In the genomic region with DNA sequence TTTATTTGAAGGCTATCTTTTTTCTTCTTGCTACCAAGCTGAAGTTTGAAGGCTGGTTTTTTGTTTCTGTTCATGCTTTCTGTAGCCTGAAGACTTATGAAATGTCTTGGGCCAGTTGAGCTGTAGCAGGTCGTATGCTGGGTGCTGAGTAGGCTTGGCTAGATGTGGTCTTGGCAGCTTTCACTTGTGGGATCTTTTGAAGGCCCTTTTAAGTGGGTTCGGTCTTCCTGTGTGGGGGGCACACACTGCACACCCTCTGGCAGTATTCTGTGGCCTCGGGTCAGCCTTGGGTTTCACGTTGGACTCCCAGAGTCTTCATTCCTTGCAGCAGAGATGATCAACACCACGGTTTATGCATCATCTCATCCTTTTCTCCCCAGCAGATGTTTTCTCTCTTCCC, we compare ENCODE assay signal across 29 cellular contexts. TPM values are rescaled to one million over a fixed set of nuclear protein-coding genes. Genes with fewer than 3 reads are reported as not detected.
A peak's percentile ranks its signal among the peaks of the same experiment; 100 is the strongest.
DNase-seq lines count a peak whose midpoint lies in the region; ATAC-seq and TF ChIP-seq lines count a peak whose summit lies in the region.
"Had no signal": no experiment of that assay in that cellular context is flagged by ENCODE, and none has a peak within 500 bp of the region (broad histone marks: within the 10 kb centered on the region; RNA-seq: fewer than 3 reads in every experiment).

No MANE protein-coding gene starts in this region.

- peak; percentile 23 for ATAC-seq in CD8-positive, alpha-beta T cell
- ATAC-seq in activated naive CD8-positive, alpha-beta T cell treated with anti-CD3 and anti-CD28 coated beads, Interleukin-2, amount 50 U/mL, for 24 hours, result peak; percentile 22
- ATAC-seq in naive thymus-derived CD8-positive, alpha-beta T cell, result peak; percentile 81 to 84
- no peak for ATAC-seq in HG03457 (IDR thresholded peaks at IDR 0.05; ENCODE audit: unreplicated experiment)
- ATAC-seq in HG03565 (IDR thresholded peaks at IDR 0.05; ENCODE audit: unreplicated experiment), result no peak
- ATAC-seq: gastroesophageal sphincter, psoas muscle had no signal

- DNase-seq in activated gamma-delta T cell treated with Interleukin-2 at 50 U/mL for 16 hours, result peak; percentile 24
- no peak for DNase-seq in activated gamma-delta T cell (lab: John Stamatoyannopoulos, UW)
- no peak for DNase-seq in CD8-positive, alpha-beta T cell
- no peak for DNase-seq in activated naive CD8-positive, alpha-beta T cell treated with anti-CD3 and anti-CD28 coated beads, Interleukin-2, amount 50 U/mL, for 24 hours
- DNase-seq in naive thymus-derived CD8-positive, alpha-beta T cell, result peak in 2 of 10 donors; percentile 24 to 38
- no peak for DNase-seq in posterior vena cava (ENCODE audit: low spot score)
- DNase-seq: activated CD8-positive, alpha-beta memory T cell treated with anti-CD3 and anti-CD28 coated beads for 24 hours; activated effector memory CD4-positive, alpha-beta T cell treated with Interleukin-2 at 50 U/mL for 16 hours; amniotic stem cell; brain microvascular endothelial cell; CD4-positive, CD25-positive, alpha-beta regulatory T cell; H7; KG1; kidney glomerular epithelial cell; MG63; midbrain; naive B cell; NCI-H1417; NCI-H2081; NCI-H2227 treated with DMSO at 0.1 percent for 48 hours; NCI-H526; occipital lobe; PC-9; psoas muscle; SHP77; stimulated activated CD4-positive, alpha-beta T cell treated with anti-CD3 and anti-CD28 coated beads, Interleukin-4, amount 100 ng/mL, for 1 hour had no signal

- intact Hi-C loops in CD8-positive, alpha-beta T cell (cut with DNase I, micrococcal nuclease), result no loop called here
- intact Hi-C loops in posterior vena cava (cut with DNase I), result loop anchor here in 1 of 2 donors (2.0 kb wide), 1 partner anchor 46 kb away; no protein-coding TSS in a partner anchor

- TF ChIP-seq CTCF in CD8-positive, alpha-beta T cell (IDR thresholded peaks at IDR 0.05), result no peak

- peak overlapping the region; percentile 40 for H3K4me3 Mint-ChIP-seq in CD8-positive, alpha-beta T cell
- no peak overlapping the region for H3K4me3 Mint-ChIP-seq in activated naive CD8-positive, alpha-beta T cell treated with anti-CD3 and anti-CD28 coated beads, Interleukin-2, amount 50 U/mL, for 24 hours
- peak overlapping the region in 8 of 10 donors; percentile 2 to 53 (median 32) for H3K4me3 Mint-ChIP-seq in naive thymus-derived CD8-positive, alpha-beta T cell

- peaks cover 28% of the 10 kb centered on the region for H3K4me1 ChIP-seq in CD8-positive, alpha-beta T cell (ENCODE audit: insufficient read depth, low read length)

- H3K27me3 ChIP-seq in CD8-positive, alpha-beta T cell (ENCODE audit: insufficient read depth, low read length), result no peaks in the 10 kb centered on the region
- H3K27me3 ChIP-seq: brain microvascular endothelial cell, gastroesophageal sphincter, MG63 had no signal

- H3K27me3 Mint-ChIP-seq in CD8-positive, alpha-beta T cell (ENCODE audit: low read depth), result no peaks in the 10 kb centered on the region
- peaks cover 8% of the 10 kb centered on the region for H3K27me3 Mint-ChIP-seq in activated naive CD8-positive, alpha-beta T cell treated with anti-CD3 and anti-CD28 coated beads, Interleukin-2, amount 50 U/mL, for 24 hours
- peaks cover 0 to 6% (median 0%) of the 10 kb centered on the region in 5 donors for H3K27me3 Mint-ChIP-seq in naive thymus-derived CD8-positive, alpha-beta T cell
- H3K27me3 Mint-ChIP-seq: CD4-positive, CD25-positive, alpha-beta regulatory T cell had no signal

- no peaks in the 10 kb centered on the region for H3K9me3 ChIP-seq in CD8-positive, alpha-beta T cell (ENCODE audit: low read length)
- H3K9me3 ChIP-seq: gastroesophageal sphincter, MG63, psoas muscle had no signal

- no peak overlapping the region for H3K4me3 ChIP-seq in CD8-positive, alpha-beta T cell (ENCODE audit: low read depth, low read length)
- H3K4me3 ChIP-seq: gastroesophageal sphincter, MG63, PC-9, psoas muscle had no signal

- no peaks in the 10 kb centered on the region for H3K9me3 Mint-ChIP-seq in CD8-positive, alpha-beta T cell
- H3K9me3 Mint-ChIP-seq in activated naive CD8-positive, alpha-beta T cell treated with anti-CD3 and anti-CD28 coated beads, Interleukin-2, amount 50 U/mL, for 24 hours, result no peaks in the 10 kb centered on the region
- peaks cover 0 to 5% (median 0%) of the 10 kb centered on the region in 9 donors for H3K9me3 Mint-ChIP-seq in naive thymus-derived CD8-positive, alpha-beta T cell

- POLR2A ChIA-PET in CD8-positive, alpha-beta T cell (lab: Charles Lee), result no interaction called here
- POLR2A ChIA-PET in naive thymus-derived CD8-positive, alpha-beta T cell (lab: Charles Lee), result no interaction called here

- CTCF ChIA-PET in CD8-positive, alpha-beta T cell (lab: Charles Lee), result interaction anchor here (2.8 kb wide), 1 partner anchor 17 kb away, joined by 8 read pairs; the partner anchor contains the start of gene SLCO3A1

- H3K27ac ChIP-seq in CD8-positive, alpha-beta T cell (ENCODE audit: low read depth, low read length), result no peak overlapping the region
- H3K27ac ChIP-seq: brain microvascular endothelial cell, gastroesophageal sphincter, PC-9, psoas muscle had no signal

- H3K36me3 Mint-ChIP-seq in CD8-positive, alpha-beta T cell, result no peaks in the 10 kb centered on the region
- no peaks in the 10 kb centered on the region for H3K36me3 Mint-ChIP-seq in activated naive CD8-positive, alpha-beta T cell treated with anti-CD3 and anti-CD28 coated beads, Interleukin-2, amount 50 U/mL, for 24 hours (ENCODE audit: low read depth)
- peaks cover 0 to 4% (median 3%) of the 10 kb centered on the region in 3 donors for H3K36me3 Mint-ChIP-seq in naive thymus-derived CD8-positive, alpha-beta T cell
- H3K36me3 Mint-ChIP-seq: naive B cell had no signal

- peaks cover 56% of the 10 kb centered on the region for H3K4me1 Mint-ChIP-seq in CD8-positive, alpha-beta T cell (ENCODE audit: low read depth)
- peaks cover 53% of the 10 kb centered on the region for H3K4me1 Mint-ChIP-seq in activated naive CD8-positive, alpha-beta T cell treated with anti-CD3 and anti-CD28 coated beads, Interleukin-2, amount 50 U/mL, for 24 hours
- H3K4me1 Mint-ChIP-seq in naive thymus-derived CD8-positive, alpha-beta T cell, result peaks cover 38 to 61% (median 57%) of the 10 kb centered on the region in 4 donors
- H3K4me1 Mint-ChIP-seq: naive B cell had no signal

- H3K36me3 ChIP-seq in CD8-positive, alpha-beta T cell (ENCODE audit: insufficient read depth, low read length), result no peaks in the 10 kb centered on the region
- H3K36me3 ChIP-seq: brain microvascular endothelial cell, gastroesophageal sphincter had no signal

- no peak overlapping the region for H3K27ac Mint-ChIP-seq in CD8-positive, alpha-beta T cell
- no peak overlapping the region for H3K27ac Mint-ChIP-seq in activated naive CD8-positive, alpha-beta T cell treated with anti-CD3 and anti-CD28 coated beads, Interleukin-2, amount 50 U/mL, for 24 hours
- peak overlapping the region in 1 of 10 donors; percentile 72 for H3K27ac Mint-ChIP-seq in naive thymus-derived CD8-positive, alpha-beta T cell
- H3K27ac Mint-ChIP-seq: naive B cell had no signal

RNA-seq across cellular contexts. Expression of gene SLCO3A1, which starts 17.6 kb away (rescaled TPM):
- total RNA-seq in CD8-positive, alpha-beta T cell, result 10 to 100 TPM; 16.7 to 18.1 TPM
- total RNA-seq in naive thymus-derived CD8-positive, alpha-beta T cell, result 10 to 100 TPM; 12.4 to 12.9 TPM
- 10 to 100 TPM in 2 of 3 donors, 1 to 10 TPM in 1; 9.3 to 11.8 (median 10.2) TPM for polyA plus RNA-seq in naive thymus-derived CD8-positive, alpha-beta T cell
- total RNA-seq in posterior vena cava, result 10 to 100 TPM; 26.6 to 27.7 TPM

Comparison
In these comparisons a context has a peak if more than half of its experiments do, and no peak if none do; other contexts are left out.
1. ATAC-seq: peak in CD8-positive, alpha-beta T cell (single experiment), activated naive CD8-positive, alpha-beta T cell treated with anti-CD3 and anti-CD28 coated beads, Interleukin-2, amount 50 U/mL, for 24 hours (single experiment) and naive thymus-derived CD8-positive, alpha-beta T cell (2 of 2); none in HG03457 (single experiment) and HG03565 (single experiment).